ENCODE assay signal across 18 cellular contexts in the genomic region with DNA sequence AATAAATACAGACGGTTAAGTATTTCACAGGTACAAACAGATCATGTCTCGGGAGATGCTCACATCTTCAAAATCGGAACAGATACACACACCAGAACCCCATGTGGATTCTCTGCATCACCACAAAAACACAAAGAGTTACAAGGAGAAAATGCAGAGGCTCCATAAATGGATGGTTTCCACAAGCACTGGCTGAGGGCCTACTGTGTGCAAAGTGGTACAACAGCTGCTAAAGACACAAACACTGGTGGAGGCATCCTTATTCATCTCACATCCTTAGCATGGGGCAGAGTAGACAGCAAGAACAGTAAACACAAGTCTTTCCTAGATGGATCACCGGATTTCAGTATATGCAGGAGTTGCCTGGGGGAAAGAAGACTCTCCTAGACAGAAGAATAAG.
"Had no signal": no experiment of that assay in that cellular context is flagged by ENCODE, and none has a peak within 500 bp of the region (broad histone marks: within the 10 kb centered on the region; RNA-seq: fewer than 3 reads in every experiment).

No MANE protein-coding gene starts in this region.

- DNase-seq: effector memory CD4-positive, alpha-beta T cell; heart right ventricle; hypothalamus; mammary epithelial cell; mucosa of descending colon; naive thymus-derived CD8-positive, alpha-beta T cell; spleen; stimulated activated CD4-positive, alpha-beta T cell treated with anti-CD3 and anti-CD28 coated beads, Interleukin-15, amount 100 ng/mL, for 24 hours; stimulated activated CD4-positive, alpha-beta T cell treated with anti-CD3 and anti-CD28 coated beads, Interleukin-1b, Interleukin-23, amount 100 ng/mL, for 48 hours; stimulated activated CD4-positive, alpha-beta T cell treated with anti-CD3 and anti-CD28 coated beads, Interleukin-4, amount 100 ng/mL, for 24 hours; stimulated activated naive CD4-positive, alpha-beta T cell; stomach; substantia nigra; trophoblast cell had no signal

- H3K9ac ChIP-seq: parathyroid adenoma had no signal

- H2AFZ ChIP-seq: parathyroid adenoma had no signal

- H3K9me3 ChIP-seq: mucosa of descending colon, prostate gland, spleen, stomach, thoracic aorta had no signal

- H3K27me3 Mint-ChIP-seq: naive thymus-derived CD8-positive, alpha-beta T cell had no signal

- H3K4me3 Mint-ChIP-seq: naive thymus-derived CD8-positive, alpha-beta T cell had no signal

- H3K4me3 ChIP-seq: coronary artery, heart right ventricle, mucosa of descending colon, prostate gland, spleen, stomach, thoracic aorta had no signal

- H3K27ac ChIP-seq: coronary artery, parathyroid adenoma, prostate gland, stomach, thoracic aorta had no signal

- H3K27me3 ChIP-seq: heart right ventricle, spleen, stomach had no signal

- H3K36me3 ChIP-seq: prostate gland, stomach, thoracic aorta had no signal
